7 cellular contexts compared by ENCODE assay signal in the genomic region with DNA sequence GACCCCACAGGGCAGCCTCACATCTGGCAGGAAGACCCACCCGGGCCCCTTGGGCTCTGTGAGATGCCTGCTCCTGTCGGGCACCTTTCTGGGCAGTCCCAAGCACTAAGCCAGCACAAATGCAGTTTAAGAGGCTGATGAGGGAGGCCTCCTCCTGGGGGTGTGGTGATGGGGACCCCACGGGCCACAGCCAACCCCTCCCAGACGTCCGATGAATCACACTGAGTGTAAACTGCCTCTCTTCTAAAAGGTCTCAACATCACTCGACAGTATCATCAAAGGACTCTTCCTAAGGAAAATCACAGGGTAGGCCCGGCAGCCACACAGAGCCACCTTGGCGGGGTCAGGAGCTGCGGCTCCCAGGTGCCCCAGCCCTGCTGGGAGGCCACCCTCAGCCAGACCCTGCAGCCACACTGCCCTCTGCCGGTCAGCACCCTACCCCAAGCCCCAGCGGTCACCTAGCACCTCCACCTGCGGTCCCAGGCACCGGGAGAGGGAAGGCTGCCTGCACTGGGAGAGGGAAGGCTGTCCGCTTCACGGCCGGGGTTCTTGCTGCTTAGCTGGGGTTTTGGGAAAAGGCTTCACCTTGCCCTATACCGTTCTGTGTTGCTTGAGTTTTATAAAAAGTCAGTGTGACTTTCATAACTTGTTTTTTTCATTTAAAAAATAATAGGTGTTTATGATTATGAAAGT. TPM values are rescaled to one million over a fixed set of nuclear protein-coding genes. Genes with fewer than 3 reads are reported as not detected.
DNase-seq lines count a peak whose midpoint lies in the region; ATAC-seq and TF ChIP-seq lines count a peak whose summit lies in the region.

No MANE protein-coding gene starts in this region.

- H3K27me3 ChIP-seq in cardiac muscle cell, result peaks cover 8% of the 10 kb centered on the region
- peaks cover 20 to 79% (median 67%) of the 10 kb centered on the region in 3 donors for H3K27me3 ChIP-seq in sigmoid colon

- H3K4me1 ChIP-seq in cardiac muscle cell (ENCODE audit: low read depth) (no peaks in the 10 kb centered on the region), sigmoid colon (peaks cover 0 to 39% (median 25%) of the 10 kb centered on the region in 4 donors)

- peak; percentile 17 for ATAC-seq in activated T-cell treated with anti-CD3 and anti-CD28 coated beads, Interleukin-2, amount 50 U/mL, for 72 hours (replicated peaks in 1 of 2)
- ATAC-seq in GM19467 (IDR thresholded peaks at IDR 0.05; ENCODE audit: unreplicated experiment), result no peak

- DNase-seq in GM13976 (ENCODE audit: low spot score) (peak; percentile 81), NCI-H510A (lab: John Stamatoyannopoulos, UW) (peak; percentile 74), cardiac muscle cell (ENCODE audit: low read depth in 1 of 2, low spot score in 1 of 2) (peak; percentile 31 to 85), sigmoid colon (no peak), NCI-H187 treated with DMSO at 0.1 percent for 48 hours (lab: John Stamatoyannopoulos, UW) (no peak)
- DNase-seq in activated T-cell treated with anti-CD3 and anti-CD28 coated beads, Interleukin-2, amount 50 U/mL, for 72 hours, result peak; percentile 72 to 83

- no peak overlapping the region for H3K4me3 Mint-ChIP-seq in activated T-cell treated with anti-CD3 and anti-CD28 coated beads, Interleukin-2, amount 50 U/mL, for 72 hours

- H3K9me3 Mint-ChIP-seq in activated T-cell treated with anti-CD3 and anti-CD28 coated beads, Interleukin-2, amount 50 U/mL, for 72 hours, result no peaks in the 10 kb centered on the region

- no peak overlapping the region for H3K4me3 ChIP-seq in cardiac muscle cell
- no peak overlapping the region for H3K4me3 ChIP-seq in sigmoid colon

- TF ChIP-seq CTCF in GM13976 (IDR thresholded peaks at IDR 0.05; ENCODE audit: borderline replicate concordance, control extremely low read depth, extremely low read depth, insufficient read depth, missing control alignments) (peak; percentile 87), cardiac muscle cell (IDR thresholded peaks at IDR 0.05; ENCODE audit: low read depth, low read length) (peak; percentile 75), sigmoid colon (IDR thresholded peaks at IDR 0.05) (peak in 3 of 4 experiments; percentile 21 to 43 (median 36))

- H3K36me3 Mint-ChIP-seq in activated T-cell treated with anti-CD3 and anti-CD28 coated beads, Interleukin-2, amount 50 U/mL, for 72 hours (ENCODE audit: insufficient read depth in 2 of 2), result no peaks in the 10 kb centered on the region

- intact Hi-C loops in sigmoid colon (cut with DNase I), result loop anchor here (5.0 kb wide), 1 partner anchor 104 kb away; no protein-coding TSS in a partner anchor

- 23 to 33% methylated on average over 17 of the region's 17 CpGs for WGBS in sigmoid colon, 2 donors

- H3K9me3 ChIP-seq in cardiac muscle cell (ENCODE audit: low read depth), result no peaks in the 10 kb centered on the region
- H3K9me3 ChIP-seq in sigmoid colon, result no peaks in the 10 kb centered on the region

- peaks cover 15% of the 10 kb centered on the region for H3K27me3 Mint-ChIP-seq in activated T-cell treated with anti-CD3 and anti-CD28 coated beads, Interleukin-2, amount 50 U/mL, for 72 hours (ENCODE audit: low read depth)

- no peak overlapping the region for H3K27ac Mint-ChIP-seq in activated T-cell treated with anti-CD3 and anti-CD28 coated beads, Interleukin-2, amount 50 U/mL, for 72 hours

- peaks cover 29% of the 10 kb centered on the region for H3K4me1 Mint-ChIP-seq in activated T-cell treated with anti-CD3 and anti-CD28 coated beads, Interleukin-2, amount 50 U/mL, for 72 hours (ENCODE audit: low read depth)

- TF ChIP-seq POLR2A in sigmoid colon (IDR thresholded peaks at IDR 0.05), result no peak

- no peaks in the 10 kb centered on the region for H3K36me3 ChIP-seq in cardiac muscle cell
- H3K36me3 ChIP-seq in sigmoid colon, result no peaks in the 10 kb centered on the region

- TF ChIP-seq EP300 in sigmoid colon (IDR thresholded peaks at IDR 0.05), result no peak

- H3K27ac ChIP-seq in cardiac muscle cell, result no peak overlapping the region
- H3K27ac ChIP-seq in sigmoid colon, result no peak overlapping the region

- in situ Hi-C loops in GM13976 (cut with MboI; ENCODE audit: low sequenced_read_pairs, unreplicated experiment), result no loop called here

RNA-seq across cellular contexts. Expression of a gene that starts 3.8 kb away (rescaled TPM):
- 10 to 100 TPM; 12.3 to 16.8 TPM for total RNA-seq in activated T-cell treated with anti-CD3 and anti-CD28 coated beads, Interleukin-2, amount 50 U/mL, for 72 hours
- total RNA-seq in cardiac muscle cell, result 46.8 and 50.9 TPM in 2 replicates
- polyA plus RNA-seq in cardiac muscle cell, result 43.8 and 44.6 TPM in 2 replicates
- total RNA-seq in sigmoid colon, result 1 to 10 TPM; 1.4 to 4.8 (median 3.7) TPM
- polyA plus RNA-seq in sigmoid colon, result 10 to 100 TPM; 37.7 to 52.9 (median 37.8) TPM

RNA-seq across cellular contexts. Expression of a gene that starts 27.2 kb away (rescaled TPM):
- not detected for total RNA-seq in activated T-cell treated with anti-CD3 and anti-CD28 coated beads, Interleukin-2, amount 50 U/mL, for 72 hours
- total RNA-seq in cardiac muscle cell, result not detected in 2 replicates
- not detected in 2 replicates for polyA plus RNA-seq in cardiac muscle cell
- not detected for total RNA-seq in sigmoid colon
- polyA plus RNA-seq in sigmoid colon, result under 1 TPM in 1 of 3 donors, not detected in 2; 0.51 TPM

RNA-seq across cellular contexts. Expression of a gene that starts 42.8 kb away (rescaled TPM):
- total RNA-seq in activated T-cell treated with anti-CD3 and anti-CD28 coated beads, Interleukin-2, amount 50 U/mL, for 72 hours, result not detected
- total RNA-seq in cardiac muscle cell (0.63 and 0.67 TPM in 2 replicates), sigmoid colon (under 1 TPM in 1 of 4 donors, not detected in 3; 0.27 TPM)
- polyA plus RNA-seq in cardiac muscle cell (0.65 and 1.7 TPM in 2 replicates), sigmoid colon (under 1 TPM in 1 of 3 donors, not detected in 2; 0.03 TPM)

Comparison
In these comparisons a context has a peak if more than half of its experiments do, and no peak if none do; other contexts are left out.
1. DNase-seq: peak in GM13976 (single experiment), NCI-H510A (single experiment), activated T-cell treated with anti-CD3 and anti-CD28 coated beads, Interleukin-2, amount 50 U/mL, for 72 hours (2 of 2) and cardiac muscle cell (2 of 2); none in sigmoid colon (single experiment) and NCI-H187 treated with DMSO at 0.1 percent for 48 hours (single experiment).
2. CTCF ChIP-seq: peak in every context shown above with its lines; median percentile 87 in GM13976; 75 in cardiac muscle cell; 36 in sigmoid colon.